8 cellular contexts compared by ENCODE assay signal in the genomic region with DNA sequence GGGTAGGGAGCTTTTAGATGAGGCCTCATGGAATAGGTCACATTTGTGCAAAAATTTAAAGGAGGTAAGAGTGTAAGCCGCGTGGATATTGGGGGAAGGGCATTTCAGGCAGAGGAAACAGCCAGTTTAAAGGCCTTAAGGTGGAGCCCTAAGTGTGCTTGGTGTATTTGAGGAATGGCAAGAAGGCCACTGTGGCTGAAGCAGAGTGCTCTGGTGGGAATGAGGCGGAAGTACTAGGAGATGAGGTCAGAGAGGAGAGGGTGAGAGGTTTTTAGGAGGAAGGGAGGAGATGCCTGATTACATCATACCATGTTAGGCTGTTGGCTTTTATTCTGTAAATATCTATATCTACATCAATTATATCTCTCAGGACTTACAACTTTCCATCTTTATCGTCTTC.
DNase-seq lines count a peak whose midpoint lies in the region; ATAC-seq, FAIRE-seq and TF ChIP-seq lines count a peak whose summit lies in the region.
"Not testable (repeated sequence)": the region's sequence is repeated elsewhere in the genome, so short reads cannot be mapped to it uniquely, and the experiment has no call there.

No MANE protein-coding gene starts in this region.

- H3K18ac ChIP-seq in trophoblast cell (ENCODE audit: low read length) = not testable (repeated sequence)

- H3K27me3 ChIP-seq in PC-3 (ENCODE audit: low read length); astrocyte (ENCODE audit: insufficient read depth, low read length); trophoblast cell (ENCODE audit: insufficient read depth, low read length): not testable (repeated sequence)

- H3K9me3 Mint-ChIP-seq in astrocyte (ENCODE audit: unreplicated experiment) = not testable (repeated sequence)

- H3K36me3 ChIP-seq in PC-3 (ENCODE audit: low read depth, low read length); astrocyte (ENCODE audit: insufficient read depth, low read length); trophoblast cell (ENCODE audit: control insufficient read depth in 1 of 2, insufficient read depth in 2 of 2, low read length in 2 of 2): not testable (repeated sequence)

- not testable (repeated sequence) for H3K27me3 Mint-ChIP-seq in astrocyte (ENCODE audit: low read depth, unreplicated experiment)

- H3K23ac ChIP-seq in trophoblast cell (ENCODE audit: low read length) = not testable (repeated sequence)

- not testable (repeated sequence) for ATAC-seq in PC-3

- TF ChIP-seq CTCF in PC-3 (conservative IDR thresholded peaks at IDR 0.05; ENCODE audit: low read depth, low read length); astrocyte (IDR thresholded peaks at IDR 0.05; ENCODE audit: insufficient read depth, low read depth, low read length); fibroblast of pulmonary artery (IDR thresholded peaks at IDR 0.05; ENCODE audit: low read length, missing control alignments): not testable (repeated sequence)

- POLR2A ChIA-PET in PC-3 (lab: Charles Lee; ENCODE audit: unreplicated experiment) = not testable (repeated sequence)

- H3K4me1 ChIP-seq in PC-3 (ENCODE audit: insufficient read depth, low read length); astrocyte (ENCODE audit: insufficient read depth, low read length); trophoblast cell (ENCODE audit: control insufficient read depth in 1 of 2, insufficient read depth in 2 of 2, low read length in 2 of 2): not testable (repeated sequence)

- H2AK5ac ChIP-seq in trophoblast cell (ENCODE audit: low read length) = not testable (repeated sequence)

- not testable (repeated sequence) for FAIRE-seq in astrocyte (lab: Jason Lieb, UNC)

- H3K9me3 ChIP-seq in PC-3 (ENCODE audit: low read length); astrocyte (ENCODE audit: insufficient read depth, low read depth, low read length); trophoblast cell (ENCODE audit: insufficient read depth, low read depth, low read length): not testable (repeated sequence)

- H4K91ac ChIP-seq in trophoblast cell (ENCODE audit: low read depth, low read length) = not testable (repeated sequence)

- not testable (repeated sequence) for H3K27ac ChIP-seq in PC-3 (ENCODE audit: low read length); astrocyte (ENCODE audit: low read depth, low read length); trophoblast cell (ENCODE audit: low read depth, low read length)

- not testable (repeated sequence) for H3K4ac ChIP-seq in trophoblast cell (ENCODE audit: low read depth, low read length)

- H4K12ac ChIP-seq in trophoblast cell (ENCODE audit: low read depth, low read length) = not testable (repeated sequence)

- H3F3A ChIP-seq in PC-3 (ENCODE audit: low read length, unreplicated experiment) = not testable (repeated sequence)

- no CpG with 5 or more reads among the region's 4 CpGs for WGBS in trophoblast cell (ENCODE audit: extremely low coverage, insufficient coverage, insufficient read length)

- H3K14ac ChIP-seq in trophoblast cell (ENCODE audit: low read length) = not testable (repeated sequence)

- not testable (repeated sequence) for H2AFZ ChIP-seq in PC-3 (ENCODE audit: low read length); astrocyte (ENCODE audit: low read depth, low read length); trophoblast cell (ENCODE audit: insufficient read depth, low read length, poor library complexity)

- H3K4me3 Mint-ChIP-seq in astrocyte (ENCODE audit: unreplicated experiment) = not testable (repeated sequence)

- not testable (repeated sequence) for H3K4me2 ChIP-seq in PC-3 (ENCODE audit: low read length); astrocyte (ENCODE audit: low read length); trophoblast cell (ENCODE audit: low read length)

- not testable (repeated sequence) for H4K20me1 ChIP-seq in PC-3 (ENCODE audit: low read length); astrocyte (ENCODE audit: insufficient read depth, low read length)

- CTCF ChIA-PET in PC-3 (lab: Charles Lee) = not testable (repeated sequence)

- H3K4me1 Mint-ChIP-seq in astrocyte (ENCODE audit: low read depth, unreplicated experiment) = not testable (repeated sequence)

- H2BK120ac ChIP-seq in trophoblast cell (ENCODE audit: insufficient read depth, low read length, poor library complexity) = not testable (repeated sequence)

- peak overlapping the region; percentile 87 for H3K27ac Mint-ChIP-seq in astrocyte (ENCODE audit: unreplicated experiment)

- BruUV-seq in PC-3 (replicated peaks; lab: Mats Ljungman, UMichigan) = not testable (repeated sequence)

- H2BK5ac ChIP-seq in trophoblast cell (ENCODE audit: low read depth, low read length, poor library complexity) = not testable (repeated sequence)

- intact Hi-C loops in PC-3 (cut with micrococcal nuclease) = not testable (repeated sequence)

- H3K36me3 Mint-ChIP-seq in astrocyte (ENCODE audit: low read depth, unreplicated experiment) = not testable (repeated sequence)

- H3K79me1 ChIP-seq in trophoblast cell (ENCODE audit: low read length) = not testable (repeated sequence)

- in situ Hi-C loops in ACHN (cut with HindIII; ENCODE audit: low pct_ligation_motif_present, low pct_unique_long_range_greater_than_20kb, low sequenced_read_pairs) = not testable (repeated sequence)

- DNase-seq in ACHN (peak; percentile 0), ELR (ENCODE audit: low read depth) (peak; percentile 1), LHCN-M2 (ENCODE audit: low read depth) (peak; percentile 4), PC-3 (peak; percentile 1), fibroblast of pulmonary artery (ENCODE audit: low read depth) (peak; percentile 0), islet precursor cell (peak; percentile 72), trophoblast cell (peak; percentile 2 to 50)
- not testable (repeated sequence) for DNase-seq in astrocyte (ENCODE audit: low read depth)

- not testable (repeated sequence) for H3K79me2 ChIP-seq in PC-3 (ENCODE audit: low read length); astrocyte (ENCODE audit: insufficient read depth, low read length); trophoblast cell (ENCODE audit: control insufficient read depth, insufficient read depth, low read length, poor library complexity)

- H3K9ac ChIP-seq in PC-3 (ENCODE audit: low read length); astrocyte (ENCODE audit: low read length); trophoblast cell (ENCODE audit: low read length): not testable (repeated sequence)

- not testable (repeated sequence) for H2BK12ac ChIP-seq in trophoblast cell (ENCODE audit: low read length)

- H4K8ac ChIP-seq in trophoblast cell (ENCODE audit: low read depth, low read length) = not testable (repeated sequence)

- H3K9me2 ChIP-seq in PC-3 (replicated peaks; ENCODE audit: low read length) = not testable (repeated sequence)

- H3K4me3 ChIP-seq in PC-3 (ENCODE audit: low read length); astrocyte (ENCODE audit: insufficient read depth, low read depth, low read length); fibroblast of pulmonary artery (replicated peaks; ENCODE audit: low read depth, low read length); trophoblast cell (ENCODE audit: low read depth, low read length): not testable (repeated sequence)
